ENCODE assay signal across 8 cellular contexts in the genomic region with DNA sequence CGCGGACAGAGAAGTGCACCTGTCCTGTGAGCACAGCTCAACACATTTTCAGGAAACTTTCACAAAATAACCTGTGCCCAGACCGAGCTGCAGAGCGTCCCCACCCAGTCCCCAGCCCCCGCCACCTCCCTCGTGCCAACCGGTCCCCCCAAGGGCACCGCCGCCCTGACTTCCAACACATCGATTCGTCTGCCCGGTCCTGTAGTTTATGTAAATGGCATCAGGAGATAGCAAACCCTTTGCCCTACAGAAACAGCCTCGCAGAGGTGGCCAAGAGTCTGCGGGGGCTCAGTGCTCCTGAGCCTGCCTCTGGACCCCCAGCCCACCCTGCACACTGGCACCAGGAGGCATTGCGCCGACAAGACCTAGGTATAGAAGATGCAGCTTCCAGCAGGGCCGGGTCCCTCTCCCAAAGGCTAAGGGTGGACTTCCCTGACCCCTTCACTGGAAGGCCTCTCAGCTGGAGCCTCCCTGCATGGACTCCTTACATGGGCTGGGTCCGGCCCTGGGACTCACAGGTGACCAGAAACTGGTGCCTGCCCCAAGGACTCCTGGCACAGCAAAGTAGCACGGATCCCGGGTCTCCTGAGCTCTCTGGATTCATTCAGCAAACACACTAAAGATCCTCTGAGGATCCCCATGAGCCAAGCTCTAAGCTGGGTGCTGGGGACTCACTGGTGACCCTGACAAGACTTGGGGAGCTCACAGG. TPM values are rescaled to one million over a fixed set of nuclear protein-coding genes. Genes with fewer than 3 reads are reported as not detected.
DNase-seq lines count a peak whose midpoint lies in the region; ATAC-seq and TF ChIP-seq lines count a peak whose summit lies in the region.

No MANE protein-coding gene starts in this region.

- H3K4me3 Mint-ChIP-seq in T-helper 2 cell treated with Interferon-gamma antibody and Interleukin-4, amounts not matched to agents 5 μg/mL and 100 μg/mL, for 36 hours, result peak overlapping the region; percentile 72
- H3K4me3 Mint-ChIP-seq in activated T-helper 2 cell treated with anti-CD3 and anti-CD28 coated beads, Interferon-gamma antibody, Interleukin-2, Interleukin-4, amounts not matched to agents 10 μg/mL and 5 μg/mL and 100 μg/mL, durations not matched to agents 14 hours and 24 hours and 36 hours (ENCODE audit: low read depth), result peak overlapping the region; percentile 65
- H3K4me3 Mint-ChIP-seq in immature natural killer cell, result peak overlapping the region; percentile 62 to 74 (median 71)

- H3K4me3 ChIP-seq in stomach, result peak overlapping the region; percentile 59 to 74 (median 64)

- H3K27ac ChIP-seq in stomach, result peak overlapping the region in 1 of 5 donors; percentile 63

- no peaks in the 10 kb centered on the region for H3K9me3 ChIP-seq in stomach

- no peak overlapping the region for H3K27ac Mint-ChIP-seq in T-helper 2 cell treated with Interferon-gamma antibody and Interleukin-4, amounts not matched to agents 5 μg/mL and 100 μg/mL, for 36 hours
- H3K27ac Mint-ChIP-seq in activated T-helper 2 cell treated with anti-CD3 and anti-CD28 coated beads, Interferon-gamma antibody, Interleukin-2, Interleukin-4, amounts not matched to agents 10 μg/mL and 5 μg/mL and 100 μg/mL, durations not matched to agents 14 hours and 24 hours and 36 hours, result no peak overlapping the region
- peak overlapping the region in 1 of 6 donors; percentile 30 for H3K27ac Mint-ChIP-seq in immature natural killer cell

- H3K4me1 Mint-ChIP-seq in T-helper 2 cell treated with Interferon-gamma antibody and Interleukin-4, amounts not matched to agents 5 μg/mL and 100 μg/mL, for 36 hours (ENCODE audit: low read depth), result peaks cover 2% of the 10 kb centered on the region
- H3K4me1 Mint-ChIP-seq in activated T-helper 2 cell treated with anti-CD3 and anti-CD28 coated beads, Interferon-gamma antibody, Interleukin-2, Interleukin-4, amounts not matched to agents 10 μg/mL and 5 μg/mL and 100 μg/mL, durations not matched to agents 14 hours and 24 hours and 36 hours (ENCODE audit: low read depth), result peaks cover 3% of the 10 kb centered on the region
- peaks cover 6 to 8% of the 10 kb centered on the region in 2 donors for H3K4me1 Mint-ChIP-seq in immature natural killer cell

- H3K36me3 ChIP-seq in stomach, result no peaks in the 10 kb centered on the region

- no peak for TF ChIP-seq CTCF in stomach (IDR thresholded peaks at IDR 0.05)

- no peaks in the 10 kb centered on the region for H3K9me3 Mint-ChIP-seq in T-helper 2 cell treated with Interferon-gamma antibody and Interleukin-4, amounts not matched to agents 5 μg/mL and 100 μg/mL, for 36 hours
- H3K9me3 Mint-ChIP-seq in activated T-helper 2 cell treated with anti-CD3 and anti-CD28 coated beads, Interferon-gamma antibody, Interleukin-2, Interleukin-4, amounts not matched to agents 10 μg/mL and 5 μg/mL and 100 μg/mL, durations not matched to agents 14 hours and 24 hours and 36 hours, result no peaks in the 10 kb centered on the region
- H3K9me3 Mint-ChIP-seq in immature natural killer cell, result no peaks in the 10 kb centered on the region

- intact Hi-C loops in activated T-helper 2 cell treated with anti-CD3 and anti-CD28 coated beads, Interferon-gamma antibody, Interleukin-2, Interleukin-4, amounts not matched to agents 10 μg/mL and 5 μg/mL and 100 μg/mL, durations not matched to agents 14 hours and 24 hours and 36 hours (cut with micrococcal nuclease), result no loop called here
- intact Hi-C loops in stomach (cut with DNase I; ENCODE audit: low total_unique reads), result no loop called here

- 28 to 34% (median 32%) methylated on average over 15 to 20 of the region's 20 CpGs for WGBS in stomach, 5 donors

- H3K4me1 ChIP-seq in stomach, result peaks cover 20 to 38% (median 31%) of the 10 kb centered on the region in 4 donors

- TF ChIP-seq POLR2A in stomach (IDR thresholded peaks at IDR 0.05), result no peak

- ATAC-seq in GM21723 (IDR thresholded peaks at IDR 0.05; ENCODE audit: unreplicated experiment) (no peak), HG02885 (IDR thresholded peaks at IDR 0.05; ENCODE audit: poor library complexity, unreplicated experiment) (no peak)

- H3K36me3 Mint-ChIP-seq in T-helper 2 cell treated with Interferon-gamma antibody and Interleukin-4, amounts not matched to agents 5 μg/mL and 100 μg/mL, for 36 hours (ENCODE audit: low read depth), result no peaks in the 10 kb centered on the region
- no peaks in the 10 kb centered on the region for H3K36me3 Mint-ChIP-seq in activated T-helper 2 cell treated with anti-CD3 and anti-CD28 coated beads, Interferon-gamma antibody, Interleukin-2, Interleukin-4, amounts not matched to agents 10 μg/mL and 5 μg/mL and 100 μg/mL, durations not matched to agents 14 hours and 24 hours and 36 hours (ENCODE audit: low read depth)
- no peaks in the 10 kb centered on the region for H3K36me3 Mint-ChIP-seq in immature natural killer cell

- no peak for TF ChIP-seq EP300 in stomach (IDR thresholded peaks at IDR 0.05)

- peaks cover 30% of the 10 kb centered on the region for H3K27me3 Mint-ChIP-seq in T-helper 2 cell treated with Interferon-gamma antibody and Interleukin-4, amounts not matched to agents 5 μg/mL and 100 μg/mL, for 36 hours (ENCODE audit: low read depth)
- peaks cover 26% of the 10 kb centered on the region for H3K27me3 Mint-ChIP-seq in activated T-helper 2 cell treated with anti-CD3 and anti-CD28 coated beads, Interferon-gamma antibody, Interleukin-2, Interleukin-4, amounts not matched to agents 10 μg/mL and 5 μg/mL and 100 μg/mL, durations not matched to agents 14 hours and 24 hours and 36 hours (ENCODE audit: low read depth)
- peaks cover 3 to 11% (median 9%) of the 10 kb centered on the region in 3 donors for H3K27me3 Mint-ChIP-seq in immature natural killer cell (ENCODE audit: low read depth in 3 of 3)

- DNase-seq in T-helper 2 cell treated with Interferon-gamma antibody and Interleukin-4, amounts not matched to agents 5 μg/mL and 100 μg/mL, for 36 hours (ENCODE audit: low spot score), result no peak
- DNase-seq in T-helper 2 cell (no peak), immature natural killer cell (no peak), stomach (no peak), NCI-H526 treated with DMSO at 0.1 percent for 48 hours (lab: John Stamatoyannopoulos, UW) (no peak)
- DNase-seq in activated T-helper 2 cell treated with anti-CD3 and anti-CD28 coated beads, Interferon-gamma antibody, Interleukin-2, Interleukin-4, amounts not matched to agents 10 μg/mL and 5 μg/mL and 100 μg/mL, durations not matched to agents 14 hours and 24 hours and 36 hours (ENCODE audit: low spot score), result no peak

- peaks cover 0 to 46% (median 7%) of the 10 kb centered on the region in 3 donors for H3K27me3 ChIP-seq in stomach

RNA-seq across cellular contexts. Expression of a gene that starts 6.6 kb away (rescaled TPM):
- 1.1 and 1.6 TPM in 2 replicates for total RNA-seq in activated T-helper 2 cell treated with anti-CD3 and anti-CD28 coated beads, Interferon-gamma antibody, Interleukin-2, Interleukin-4, amounts not matched to agents 10 μg/mL and 5 μg/mL and 100 μg/mL, durations not matched to agents 14 hours and 24 hours and 36 hours
- polyA plus RNA-seq in immature natural killer cell (under 1 TPM in 1 of 3 donors, not detected in 2; 0.08 TPM), stomach (1 to 10 TPM; 1.4 to 7.2 (median 1.8) TPM)
- 10 to 100 TPM in 2 of 5 donors, 1 to 10 TPM in 3; 4.9 to 58.8 (median 9.8) TPM for total RNA-seq in stomach

RNA-seq across cellular contexts. Expression of a gene that starts 32.0 kb away (rescaled TPM):
- total RNA-seq in activated T-helper 2 cell treated with anti-CD3 and anti-CD28 coated beads, Interferon-gamma antibody, Interleukin-2, Interleukin-4, amounts not matched to agents 10 μg/mL and 5 μg/mL and 100 μg/mL, durations not matched to agents 14 hours and 24 hours and 36 hours, result 88.0 and 89.7 TPM in 2 replicates
- polyA plus RNA-seq in immature natural killer cell (10 to 100 TPM in 1 of 3 donors, 1 to 10 TPM in 2; 3.1 to 15.3 (median 9.8) TPM), stomach (10 to 100 TPM in 1 of 3 donors, 1 to 10 TPM in 2; 2.7 to 41.6 (median 2.9) TPM)
- 100 to 1,000 TPM in 1 of 5 donors, 10 to 100 TPM in 2, 1 to 10 TPM in 2; 6.1 to 215 (median 21.4) TPM for total RNA-seq in stomach

RNA-seq across cellular contexts. Expression of a gene that starts 56.3 kb away (rescaled TPM):
- total RNA-seq in activated T-helper 2 cell treated with anti-CD3 and anti-CD28 coated beads, Interferon-gamma antibody, Interleukin-2, Interleukin-4, amounts not matched to agents 10 μg/mL and 5 μg/mL and 100 μg/mL, durations not matched to agents 14 hours and 24 hours and 36 hours, result 43.4 and 50.0 TPM in 2 replicates
- 10 to 100 TPM in 1 of 3 donors, 1 to 10 TPM in 2; 4.3 to 18.2 (median 8.4) TPM for polyA plus RNA-seq in immature natural killer cell
- total RNA-seq in stomach, result 100 to 1,000 TPM in 1 of 5 donors, 10 to 100 TPM in 4; 19.7 to 150 (median 42.0) TPM
- polyA plus RNA-seq in stomach, result 1 to 10 TPM; 2.7 to 4.0 (median 2.9) TPM

RNA-seq across cellular contexts. Expression of a gene that starts 57.1 kb away (rescaled TPM):
- not detected in 2 replicates for total RNA-seq in activated T-helper 2 cell treated with anti-CD3 and anti-CD28 coated beads, Interferon-gamma antibody, Interleukin-2, Interleukin-4, amounts not matched to agents 10 μg/mL and 5 μg/mL and 100 μg/mL, durations not matched to agents 14 hours and 24 hours and 36 hours
- polyA plus RNA-seq in immature natural killer cell, result under 1 TPM in 1 of 3 donors, not detected in 2; 0.16 TPM
- total RNA-seq in stomach, result not detected
- under 1 TPM in 2 of 3 donors, not detected in 1; 0.08 to 0.12 TPM for polyA plus RNA-seq in stomach
